In genomic region chr15:101121511-101122090, GRCh38 we compare ENCODE assay signal across 8 cellular contexts.
DNase-seq lines count a peak whose midpoint lies in the region; ATAC-seq and TF ChIP-seq lines count a peak whose summit lies in the region.

No MANE protein-coding gene starts in this region.

- H3K4me1 ChIP-seq in CD4-positive, CD25-positive, alpha-beta regulatory T cell (ENCODE audit: control insufficient read depth, insufficient read depth, low read length, poor library complexity, severe bottlenecking), result peaks cover 11% of the 10 kb centered on the region
- no peaks in the 10 kb centered on the region for H3K4me1 ChIP-seq in parathyroid adenoma

- DNase-seq in CD4-positive, CD25-positive, alpha-beta regulatory T cell, result peak in 2 of 3 donors; percentile 9 to 44
- peak; percentile 49 for DNase-seq in NCI-H1092 treated with DMSO at 0.1 percent for 48 hours (lab: John Stamatoyannopoulos, UW)
- DNase-seq in activated naive CD4-positive, alpha-beta T cell (lab: John Stamatoyannopoulos, UW), result peak in 3 of 4 experiments; percentile 21 to 44 (median 27)
- DNase-seq in Right ventricle myocardium superior, result peak; percentile 89
- no peak for DNase-seq in NCI-H187 (lab: John Stamatoyannopoulos, UW)

- no peak overlapping the region for H3K4me3 ChIP-seq in CD4-positive, CD25-positive, alpha-beta regulatory T cell (ENCODE audit: low read depth, low read length)
- no peak overlapping the region for H3K4me3 ChIP-seq in parathyroid adenoma (ENCODE audit: low read depth, low read length)

- no peaks in the 10 kb centered on the region for H3K9me3 ChIP-seq in CD4-positive, CD25-positive, alpha-beta regulatory T cell (ENCODE audit: control insufficient read depth in 2 of 2, low read length in 2 of 2)
- H3K9me3 ChIP-seq in parathyroid adenoma (ENCODE audit: control insufficient read depth, low read length), result no peaks in the 10 kb centered on the region

- peak overlapping the region in 2 of 3 donors; percentile 15 to 72 for H3K27ac Mint-ChIP-seq in CD4-positive, CD25-positive, alpha-beta regulatory T cell

- no peaks in the 10 kb centered on the region for H3K27me3 Mint-ChIP-seq in CD4-positive, CD25-positive, alpha-beta regulatory T cell

- H2AFZ ChIP-seq in parathyroid adenoma, result peak overlapping the region; percentile 61

- H3K79me2 ChIP-seq in parathyroid adenoma, result no peaks in the 10 kb centered on the region

- H3K4me3 Mint-ChIP-seq in CD4-positive, CD25-positive, alpha-beta regulatory T cell, result peak overlapping the region in 1 of 4 donors; percentile 53

- ATAC-seq in CD4-positive, CD25-positive, alpha-beta regulatory T cell (ENCODE audit: low read depth in 2 of 2), result no peak
- ATAC-seq in GM21576 (IDR thresholded peaks at IDR 0.05; ENCODE audit: unreplicated experiment), result peak; percentile 68
- ATAC-seq in Right ventricle myocardium superior (ENCODE audit: poor library complexity), result peak; percentile 92
- no peak for ATAC-seq in GM18873 (IDR thresholded peaks at IDR 0.05; ENCODE audit: low FRiP score, unreplicated experiment)

- no peak overlapping the region for H3K9ac ChIP-seq in parathyroid adenoma

- H3K4me2 ChIP-seq in parathyroid adenoma (ENCODE audit: low read length), result no peak overlapping the region

- peaks cover 6 to 27% (median 10%) of the 10 kb centered on the region in 4 donors for H3K4me1 Mint-ChIP-seq in CD4-positive, CD25-positive, alpha-beta regulatory T cell

- H3K9me3 Mint-ChIP-seq in CD4-positive, CD25-positive, alpha-beta regulatory T cell, result peaks cover 0 to 1% (median 0%) of the 10 kb centered on the region in 7 donors

- no peaks in the 10 kb centered on the region for H3K27me3 ChIP-seq in CD4-positive, CD25-positive, alpha-beta regulatory T cell (ENCODE audit: control insufficient read depth, insufficient read depth, low read length)
- H3K27me3 ChIP-seq in parathyroid adenoma (ENCODE audit: control insufficient read depth, insufficient read depth, low read length), result no peaks in the 10 kb centered on the region

- no peaks in the 10 kb centered on the region for H3K36me3 Mint-ChIP-seq in CD4-positive, CD25-positive, alpha-beta regulatory T cell

- intact Hi-C loops in Right ventricle myocardium superior (cut with DNase I), result loop anchor here (10.0 kb wide), 1 partner anchor 133 kb away; the partner anchor contains the start of gene CHSY1

- H3K27ac ChIP-seq in CD4-positive, CD25-positive, alpha-beta regulatory T cell (ENCODE audit: insufficient read depth, low read length, poor library complexity, severe bottlenecking), result no peak overlapping the region
- peak overlapping the region; percentile 54 for H3K27ac ChIP-seq in parathyroid adenoma

- no peaks in the 10 kb centered on the region for H3K36me3 ChIP-seq in CD4-positive, CD25-positive, alpha-beta regulatory T cell (ENCODE audit: control insufficient read depth, insufficient read depth, low read length)
- H3K36me3 ChIP-seq in parathyroid adenoma (ENCODE audit: control insufficient read depth, insufficient read depth, low read length), result no peaks in the 10 kb centered on the region

- TF ChIP-seq CTCF in parathyroid adenoma (IDR thresholded peaks at IDR 0.05), result no peak

Comparison
In these comparisons a context has a peak if more than half of its experiments do, and no peak if none do; other contexts are left out.
1. ATAC-seq: peak in GM21576 (single experiment) and Right ventricle myocardium superior (single experiment); none in CD4-positive, CD25-positive, alpha-beta regulatory T cell (0 of 2) and GM18873 (single experiment).
2. DNase-seq: peak in CD4-positive, CD25-positive, alpha-beta regulatory T cell (2 of 3), NCI-H1092 treated with DMSO at 0.1 percent for 48 hours (single experiment), activated naive CD4-positive, alpha-beta T cell (3 of 4) and Right ventricle myocardium superior (single experiment); none in NCI-H187 (0 of 2).